Comparison of ENCODE assay signal across 18 cellular contexts in the genomic region with DNA sequence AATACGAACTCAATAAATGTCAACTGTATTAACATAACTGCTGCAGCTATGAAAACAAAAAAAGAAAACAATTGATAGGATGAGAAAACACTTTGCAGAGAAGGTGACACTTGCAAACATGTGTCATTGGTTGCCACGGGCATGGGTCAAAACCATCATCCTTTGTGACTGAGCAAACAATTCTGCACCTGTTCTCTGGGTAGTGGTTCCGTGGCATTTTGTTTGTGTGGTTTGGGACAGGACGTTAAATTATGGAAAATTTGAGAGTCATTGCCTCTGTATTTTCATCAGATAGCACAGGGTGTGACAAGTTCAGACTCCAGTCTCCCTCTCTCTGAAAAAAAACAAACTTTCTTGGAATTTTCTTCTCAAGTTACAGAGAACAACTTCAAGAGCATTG.
A peak's percentile ranks its signal among the peaks of the same experiment; 100 is the strongest.
DNase-seq lines count a peak whose midpoint lies in the region; TF ChIP-seq lines count a peak whose summit lies in the region.
"Had no signal": no experiment of that assay in that cellular context is flagged by ENCODE, and none has a peak within 500 bp of the region (broad histone marks: within the 10 kb centered on the region; RNA-seq: fewer than 3 reads in every experiment).

No MANE protein-coding gene starts in this region.

- DNase-seq in activated T-cell treated with anti-CD3 and anti-CD28 coated beads for 48 hours (ENCODE audit: low read depth) (peak; percentile 13), LHCN-M2 (ENCODE audit: low read depth) (peak; percentile 81), Karpas-422 (no peak), testis (no peak)
- no peak for DNase-seq in activated T-cell treated with anti-CD3 and anti-CD28 coated beads, Interleukin-2, amount 50 U/mL, for 48 hours
- DNase-seq in T-helper 2 cell treated with Interferon-gamma antibody and Interleukin-4, amounts not matched to agents 5 μg/mL and 100 μg/mL, for 36 hours (ENCODE audit: low spot score), result peak; percentile 45
- peak; percentile 32 for DNase-seq in stimulated activated CD8-positive, alpha-beta memory T cell treated with anti-CD3 and anti-CD28 coated beads, Interleukin-4, amount 100 ng/mL, for 48 hours
- DNase-seq: activated CD4-positive, alpha-beta T cell treated with anti-CD3 and anti-CD28 coated beads, Interleukin-2, amount 50 U/mL, for 4 hours; body of pancreas; CD4-positive, alpha-beta T cell; GDM1; HCEC 1CT; MV-4-11; natural killer cell; NCI-H1694 treated with DMSO at 0.1 percent for 48 hours; NCI-H345; T-helper 17 cell had no signal

- H3K27me3 ChIP-seq in Karpas-422 (ENCODE audit: low read length), result no peaks in the 10 kb centered on the region
- H3K27me3 ChIP-seq in testis, result no peaks in the 10 kb centered on the region
- H3K27me3 ChIP-seq: body of pancreas, foreskin keratinocyte had no signal

- H3K9ac ChIP-seq in Karpas-422 (ENCODE audit: low read length), result no peak overlapping the region

- H3K9me2 ChIP-seq in Karpas-422 (replicated peaks; ENCODE audit: insufficient read depth, low read length), result no peaks in the 10 kb centered on the region

- no peak overlapping the region for H3K4me3 ChIP-seq in Karpas-422 (ENCODE audit: low read length)
- H3K4me3 ChIP-seq in testis, result no peak overlapping the region
- H3K4me3 ChIP-seq: body of pancreas had no signal

- H3K9me3 ChIP-seq in Karpas-422 (ENCODE audit: low read length) (no peaks in the 10 kb centered on the region), testis (no peaks in the 10 kb centered on the region)
- H3K9me3 ChIP-seq: body of pancreas had no signal

- H3K27me3 Mint-ChIP-seq in T-helper 2 cell treated with Interferon-gamma antibody and Interleukin-4, amounts not matched to agents 5 μg/mL and 100 μg/mL, for 36 hours (ENCODE audit: low read depth), result no peaks in the 10 kb centered on the region
- H3K27me3 Mint-ChIP-seq: CD4-positive, alpha-beta T cell; T-helper 17 cell had no signal

- 84 to 90% methylated on average over 4 of the region's 4 CpGs for WGBS in testis, 2 donors

- no peak overlapping the region for H2AFZ ChIP-seq in Karpas-422 (ENCODE audit: low read length)

- intact Hi-C loops in testis (cut with DNase I; ENCODE audit: low total_unique reads), result no loop called here

- peaks cover 42% of the 10 kb centered on the region for H3K4me1 Mint-ChIP-seq in T-helper 2 cell treated with Interferon-gamma antibody and Interleukin-4, amounts not matched to agents 5 μg/mL and 100 μg/mL, for 36 hours (ENCODE audit: low read depth)
- H3K4me1 Mint-ChIP-seq: T-helper 17 cell had no signal

- H3K36me3 Mint-ChIP-seq in T-helper 2 cell treated with Interferon-gamma antibody and Interleukin-4, amounts not matched to agents 5 μg/mL and 100 μg/mL, for 36 hours (ENCODE audit: low read depth), result peaks cover 2% of the 10 kb centered on the region
- H3K36me3 Mint-ChIP-seq: natural killer cell had no signal

- no peak overlapping the region for H3K4me2 ChIP-seq in Karpas-422 (ENCODE audit: low read depth, low read length, poor library complexity, severe bottlenecking)

- H3K79me2 ChIP-seq in Karpas-422 (ENCODE audit: low read length), result no peaks in the 10 kb centered on the region

- H3K9me3 Mint-ChIP-seq in T-helper 2 cell treated with Interferon-gamma antibody and Interleukin-4, amounts not matched to agents 5 μg/mL and 100 μg/mL, for 36 hours, result peaks cover 21% of the 10 kb centered on the region
- H3K9me3 Mint-ChIP-seq: natural killer cell had no signal

- H3K4me1 ChIP-seq in Karpas-422 (ENCODE audit: low read length), result no peaks in the 10 kb centered on the region
- no peaks in the 10 kb centered on the region for H3K4me1 ChIP-seq in testis
- H3K4me1 ChIP-seq: body of pancreas had no signal

- no peak for TF ChIP-seq CTCF in testis (IDR thresholded peaks at IDR 0.05)

- H3K27ac Mint-ChIP-seq in T-helper 2 cell treated with Interferon-gamma antibody and Interleukin-4, amounts not matched to agents 5 μg/mL and 100 μg/mL, for 36 hours, result peak overlapping the region; percentile 65
- H3K27ac Mint-ChIP-seq: CD4-positive, alpha-beta T cell; natural killer cell; T-helper 17 cell had no signal

- H3K4me3 Mint-ChIP-seq in T-helper 2 cell treated with Interferon-gamma antibody and Interleukin-4, amounts not matched to agents 5 μg/mL and 100 μg/mL, for 36 hours, result peak overlapping the region; percentile 32
- H3K4me3 Mint-ChIP-seq: CD4-positive, alpha-beta T cell; natural killer cell; T-helper 17 cell had no signal

- no peak for TF ChIP-seq POLR2A in testis (IDR thresholded peaks at IDR 0.05)

- no peaks in the 10 kb centered on the region for H4K20me1 ChIP-seq in Karpas-422 (ENCODE audit: insufficient read depth, low read depth, low read length)

- H3K27ac ChIP-seq in Karpas-422 (ENCODE audit: low read length) (no peak overlapping the region), testis (no peak overlapping the region)
- H3K27ac ChIP-seq: body of pancreas, foreskin keratinocyte had no signal

- no peaks in the 10 kb centered on the region for H3K36me3 ChIP-seq in Karpas-422 (ENCODE audit: insufficient read depth, low read length)
- no peaks in the 10 kb centered on the region for H3K36me3 ChIP-seq in testis (ENCODE audit: low read depth, missing control alignments)

Comparison
In these comparisons a context has a peak if more than half of its experiments do, and no peak if none do; other contexts are left out.
1. DNase-seq: peak in activated T-cell treated with anti-CD3 and anti-CD28 coated beads for 48 hours (single experiment), LHCN-M2 (single experiment), T-helper 2 cell treated with Interferon-gamma antibody and Interleukin-4, amounts not matched to agents 5 μg/mL and 100 μg/mL, for 36 hours (single experiment) and stimulated activated CD8-positive, alpha-beta memory T cell treated with anti-CD3 and anti-CD28 coated beads, Interleukin-4, amount 100 ng/mL, for 48 hours (single experiment); none in activated T-cell treated with anti-CD3 and anti-CD28 coated beads, Interleukin-2, amount 50 U/mL, for 48 hours (0 of 2), Karpas-422 (single experiment) and testis (single experiment).